In the genomic region with DNA sequence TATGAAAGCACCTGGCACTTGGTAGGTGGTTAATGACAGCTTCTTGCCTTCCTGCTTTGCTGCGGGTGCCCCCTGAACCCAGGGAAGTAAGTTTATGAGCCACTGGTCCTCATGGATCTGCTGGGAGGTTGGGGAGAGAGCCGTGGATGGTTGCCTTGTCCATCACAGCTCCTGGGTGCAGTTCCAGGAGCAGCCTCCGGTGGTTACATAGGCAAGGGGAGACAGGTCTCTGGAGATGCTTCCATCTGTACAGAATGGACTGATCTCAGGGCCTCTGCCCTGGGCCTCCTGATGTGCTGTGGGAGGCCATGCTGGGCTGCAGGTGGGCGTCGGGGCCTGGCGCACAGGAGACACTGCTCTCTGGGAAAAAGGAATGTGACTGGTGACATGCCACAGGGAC, we compare ENCODE assay signal across 15 cellular contexts. TPM values are rescaled to one million over a fixed set of nuclear protein-coding genes. Genes with fewer than 3 reads are reported as not detected.
DNase-seq lines count a peak whose midpoint lies in the region; ATAC-seq and TF ChIP-seq lines count a peak whose summit lies in the region.
"Had no signal": no experiment of that assay in that cellular context is flagged by ENCODE, and none has a peak within 500 bp of the region (broad histone marks: within the 10 kb centered on the region; RNA-seq: fewer than 3 reads in every experiment).

No MANE protein-coding gene starts in this region.

- BruUV-seq in Panc1 (replicated peaks; lab: Mats Ljungman, UMichigan) = no TSS peak

- no peaks in the 10 kb centered on the region for H3K4me1 Mint-ChIP-seq in progenitor cell of endocrine pancreas (ENCODE audit: low read depth)
- H3K4me1 Mint-ChIP-seq: activated B cell treated with CpG ODN at 0.5 μM for 24 hours had no signal

- in situ Hi-C loops in Panc1 (cut with HindIII; ENCODE audit: low pct_unique_long_range_greater_than_20kb, low sequenced_read_pairs) = no loop called here

- no peaks in the 10 kb centered on the region for H3K36me3 Mint-ChIP-seq in progenitor cell of endocrine pancreas (ENCODE audit: insufficient read depth)

- ATAC-seq in Panc1 = peak; percentile 76
- ATAC-seq in GM18511 (IDR thresholded peaks at IDR 0.05; ENCODE audit: unreplicated experiment) = no peak

- H3K27me3 ChIP-seq in Panc1 (ENCODE audit: control insufficient read depth, insufficient read depth, low read length) = no peaks in the 10 kb centered on the region
- H3K27me3 ChIP-seq: right atrium auricular region, SJSA1 had no signal

- H3K27me3 Mint-ChIP-seq in progenitor cell of endocrine pancreas = peaks cover 26% of the 10 kb centered on the region
- H3K27me3 Mint-ChIP-seq: activated B cell treated with CpG ODN at 0.5 μM for 24 hours; stimulated activated naive CD8-positive, alpha-beta T cell treated with anti-CD3 and anti-CD28 coated beads, Interleukin-15, Interleukin-2, amounts not matched to agents 100 ng/mL and 50 ng/mL, for 24 hours had no signal

- H3K4me3 ChIP-seq in Panc1 (ENCODE audit: low read depth in 2 of 2, low read length in 2 of 2) (no peak overlapping the region), fibroblast of mammary gland (ENCODE audit: control insufficient read depth, low read depth, low read length) (no peak overlapping the region)
- H3K4me3 ChIP-seq: right atrium auricular region, SJSA1 had no signal

- TF ChIP-seq CTCF in GM12873 (IDR thresholded peaks at IDR 0.05; ENCODE audit: insufficient read depth, low read depth, low read length, missing control alignments) = peak; percentile 41
- TF ChIP-seq CTCF in Panc1 (IDR thresholded peaks at IDR 0.05) = no peak
- TF ChIP-seq CTCF in fibroblast of mammary gland (conservative IDR thresholded peaks at IDR 0.05; ENCODE audit: control insufficient read depth, insufficient read depth, low read depth, low read length) = peak; percentile 22
- peak; percentile 31 for TF ChIP-seq CTCF in progenitor cell of endocrine pancreas (IDR thresholded peaks at IDR 0.05; ENCODE audit: unreplicated experiment)

- no peak overlapping the region for H3K4me3 Mint-ChIP-seq in progenitor cell of endocrine pancreas (ENCODE audit: low read depth)
- H3K4me3 Mint-ChIP-seq: activated B cell treated with CpG ODN at 0.5 μM for 24 hours; stimulated activated naive CD8-positive, alpha-beta T cell treated with anti-CD3 and anti-CD28 coated beads, Interleukin-15, Interleukin-2, amounts not matched to agents 100 ng/mL and 50 ng/mL, for 24 hours had no signal

- H3K27ac ChIP-seq in Panc1 (ENCODE audit: low read length) = no peak overlapping the region
- H3K27ac ChIP-seq: right atrium auricular region, SJSA1 had no signal

- CTCF ChIA-PET in Panc1 (lab: Charles Lee) = interaction anchor here (0.6 kb wide), 2 partner anchors 25 to 40 kb away, joined by 4 to 14 read pairs; no protein-coding TSS in a partner anchor

- H3K27ac Mint-ChIP-seq in progenitor cell of endocrine pancreas = no peak overlapping the region
- H3K27ac Mint-ChIP-seq: activated B cell treated with CpG ODN at 0.5 μM for 24 hours; stimulated activated naive CD8-positive, alpha-beta T cell treated with anti-CD3 and anti-CD28 coated beads, Interleukin-15, Interleukin-2, amounts not matched to agents 100 ng/mL and 50 ng/mL, for 24 hours had no signal

- no peaks in the 10 kb centered on the region for H3K36me3 ChIP-seq in Panc1 (ENCODE audit: control insufficient read depth, insufficient read depth, low read length)
- H3K36me3 ChIP-seq: right atrium auricular region, SJSA1 had no signal

- intact Hi-C loops in Panc1 (cut with micrococcal nuclease; ENCODE audit: unreplicated experiment) = loop anchor here (1.0 kb wide), 1 partner anchor 23 kb away; no protein-coding TSS in a partner anchor

- DNase-seq in Panc1 (ENCODE audit: low read depth, low spot score) (no peak), fibroblast of mammary gland (ENCODE audit: low read depth) (no peak), progenitor cell of endocrine pancreas (ENCODE audit: low spot score, unreplicated experiment) (no peak), NCI-H128 (lab: John Stamatoyannopoulos, UW; ENCODE audit: unreplicated experiment) (no peak), DMS153 treated with DMSO at 0.1 percent for 48 hours (lab: John Stamatoyannopoulos, UW; ENCODE audit: unreplicated experiment) (no peak)
- DNase-seq: activated B cell treated with CpG ODN at 0.5 μM for 24 hours, cortex of kidney, Kasumi-1, kidney, NCI-H2081 had no signal

- no peaks in the 10 kb centered on the region for H3K9me3 ChIP-seq in Panc1 (ENCODE audit: control insufficient read depth, insufficient read depth, low read depth, low read length)
- H3K9me3 ChIP-seq: right atrium auricular region, SJSA1 had no signal

- H3K4me1 ChIP-seq in Panc1 (ENCODE audit: control insufficient read depth, insufficient read depth, low read length) = no peaks in the 10 kb centered on the region
- H3K4me1 ChIP-seq: SJSA1 had no signal

- no peaks in the 10 kb centered on the region for H3K9me3 Mint-ChIP-seq in progenitor cell of endocrine pancreas (ENCODE audit: low read depth)
- H3K9me3 Mint-ChIP-seq: activated B cell treated with CpG ODN at 0.5 μM for 24 hours; stimulated activated naive CD8-positive, alpha-beta T cell treated with anti-CD3 and anti-CD28 coated beads, Interleukin-15, Interleukin-2, amounts not matched to agents 100 ng/mL and 50 ng/mL, for 24 hours had no signal

- POLR2A ChIA-PET in Panc1 (lab: Charles Lee) = no interaction called here

RNA-seq across cellular contexts. Expression of gene ARHGEF10L, which starts 31.6 kb away (rescaled TPM):
- total RNA-seq in Panc1 (2021; ENCODE audit: unreplicated experiment) (5.9 TPM), progenitor cell of endocrine pancreas (28.0 and 31.3 TPM in 2 replicates)
- 7.2 TPM for polyA plus RNA-seq in Panc1 (2012; ENCODE audit: insufficient read length)
